In the genomic region with DNA sequence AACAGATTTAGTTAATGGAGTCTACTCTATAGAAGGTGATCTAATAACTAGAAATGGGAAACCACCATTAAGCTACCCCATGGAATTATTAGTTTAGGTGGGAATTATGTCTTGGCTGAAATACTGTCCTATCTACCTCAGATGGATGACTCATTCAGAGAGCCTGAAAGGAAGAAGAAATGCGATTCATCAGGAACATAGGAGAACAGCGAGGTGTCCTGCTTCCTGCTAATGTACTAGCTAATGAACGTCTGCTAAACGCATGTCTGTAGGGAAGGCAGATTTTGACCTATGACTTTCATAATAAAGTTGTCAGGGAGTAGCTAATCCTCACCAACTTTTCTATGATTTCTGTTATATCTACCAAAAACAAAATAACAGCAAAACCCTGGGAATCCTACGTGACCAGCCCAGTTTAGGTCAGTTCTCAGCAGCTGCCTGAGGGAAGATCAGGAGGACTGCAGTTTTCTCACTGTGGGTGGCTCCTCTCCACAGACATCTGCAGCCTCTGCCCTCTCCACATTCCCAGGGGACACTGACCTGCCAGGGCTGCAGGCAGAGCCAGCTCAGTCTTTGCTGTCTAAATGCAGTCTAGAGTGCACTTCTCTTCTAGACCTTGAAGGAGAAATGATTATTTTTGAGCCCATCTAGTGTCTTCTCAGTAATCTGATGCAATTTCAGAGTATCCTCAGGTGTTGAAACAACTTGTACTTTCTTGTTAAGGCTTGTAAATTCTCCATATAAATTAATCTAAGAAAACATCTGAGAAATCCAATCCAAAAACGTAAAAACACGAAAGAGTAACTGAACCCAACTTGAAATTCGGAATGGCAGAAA, we compare ENCODE assay signal across 1 cellular context.
A peak's percentile ranks its signal among the peaks of the same experiment; 100 is the strongest.
TF ChIP-seq lines count a peak whose summit lies in the region.

No MANE protein-coding gene starts in this region.

TF ChIP-seq in HepG2, 621 proteins besides CTCF, POLR2A, EP300 and RAD21:
- TF ChIP-seq, protein P1, sequence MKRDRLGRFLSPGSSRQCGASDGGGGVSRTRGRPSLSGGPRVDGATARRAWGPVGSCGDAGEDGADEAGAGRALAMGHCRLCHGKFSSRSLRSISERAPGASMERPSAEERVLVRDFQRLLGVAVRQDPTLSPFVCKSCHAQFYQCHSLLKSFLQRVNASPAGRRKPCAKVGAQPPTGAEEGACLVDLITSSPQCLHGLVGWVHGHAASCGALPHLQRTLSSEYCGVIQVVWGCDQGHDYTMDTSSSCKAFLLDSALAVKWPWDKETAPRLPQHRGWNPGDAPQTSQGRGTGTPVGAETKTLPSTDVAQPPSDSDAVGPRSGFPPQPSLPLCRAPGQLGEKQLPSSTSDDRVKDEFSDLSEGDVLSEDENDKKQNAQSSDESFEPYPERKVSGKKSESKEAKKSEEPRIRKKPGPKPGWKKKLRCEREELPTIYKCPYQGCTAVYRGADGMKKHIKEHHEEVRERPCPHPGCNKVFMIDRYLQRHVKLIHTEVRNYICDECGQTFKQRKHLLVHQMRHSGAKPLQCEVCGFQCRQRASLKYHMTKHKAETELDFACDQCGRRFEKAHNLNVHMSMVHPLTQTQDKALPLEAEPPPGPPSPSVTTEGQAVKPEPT (CRISPR knock-in tag; IDR thresholded peaks at IDR 0.05; ENCODE audit: low read depth), result 0 out of 2 replicates have a peak, but pooled peaks have one; percentile 18
- TF ChIP-seq GTF2F1 (IDR thresholded peaks at IDR 0.05; ENCODE audit: low read length) (0 out of 2 replicates have a peak, but pooled peaks have one; percentile 4), ZNF251 (CRISPR knock-in tag; IDR thresholded peaks at IDR 0.05) (no peak), SYNCRIP (IDR thresholded peaks at IDR 0.05; ENCODE audit: insufficient read depth, low read depth, low read length) (no peak), ELF3 (CRISPR knock-in tag; IDR thresholded peaks at IDR 0.05) (peak; percentile 67), MIER2 (CRISPR knock-in tag; IDR thresholded peaks at IDR 0.05) (0 out of 2 replicates have a peak, but pooled peaks have one; percentile 47), ZNF749 (CRISPR knock-in tag; IDR thresholded peaks at IDR 0.05; ENCODE audit: borderline replicate concordance) (peak; percentile 49; the same call in 1 of the 2 replicates), ZNF17 (CRISPR knock-in tag; IDR thresholded peaks at IDR 0.05) (peak; percentile 34; the same call in 1 of the 2 replicates), KDM3A (CRISPR knock-in tag; IDR thresholded peaks at IDR 0.05; ENCODE audit: low read depth) (peak; percentile 3; the same call in 1 of the 2 replicates), NR2F6 (IDR thresholded peaks at IDR 0.05) (no peak), NR2F6 (CRISPR knock-in tag; IDR thresholded peaks at IDR 0.05) (0 out of 2 replicates have a peak, but pooled peaks have one; percentile 22), KMT2A (CRISPR knock-in tag; IDR thresholded peaks at IDR 0.05) (peak; percentile 38; the same call in 1 of the 2 replicates), KLF11 (CRISPR knock-in tag; IDR thresholded peaks at IDR 0.05) (no peak), IRX3 (CRISPR knock-in tag; IDR thresholded peaks at IDR 0.05; ENCODE audit: borderline replicate concordance, low read depth) (no peak), ZFP36L1 (CRISPR knock-in tag; IDR thresholded peaks at IDR 0.05) (0 out of 2 replicates have a peak, but pooled peaks have one; percentile 23), ZNF724P (CRISPR knock-in tag; IDR thresholded peaks at IDR 0.05; ENCODE audit: borderline replicate concordance) (no peak), SP5 (CRISPR knock-in tag; IDR thresholded peaks at IDR 0.05; ENCODE audit: borderline replicate concordance, low read depth) (peak; percentile 5; the same call in 1 of the 2 replicates), ZFX (CRISPR knock-in tag; IDR thresholded peaks at IDR 0.05; ENCODE audit: low read depth) (peak; percentile 7; the same call in 1 of the 2 replicates), FOSL2 (CRISPR knock-in tag; IDR thresholded peaks at IDR 0.05) (peak; percentile 68), ZNF329 (CRISPR knock-in tag; IDR thresholded peaks at IDR 0.05; ENCODE audit: low read depth) (0 out of 2 replicates have a peak, but pooled peaks have one; percentile 27), POLR2G (IDR thresholded peaks at IDR 0.05; ENCODE audit: low read depth, low read length) (peak; percentile 70), FOXA3 (CRISPR knock-in tag; IDR thresholded peaks at IDR 0.05) (no peak), ZMAT3 (CRISPR knock-in tag; conservative IDR thresholded peaks at IDR 0.05) (no peak)
- TF ChIP-seq, protein P2, sequence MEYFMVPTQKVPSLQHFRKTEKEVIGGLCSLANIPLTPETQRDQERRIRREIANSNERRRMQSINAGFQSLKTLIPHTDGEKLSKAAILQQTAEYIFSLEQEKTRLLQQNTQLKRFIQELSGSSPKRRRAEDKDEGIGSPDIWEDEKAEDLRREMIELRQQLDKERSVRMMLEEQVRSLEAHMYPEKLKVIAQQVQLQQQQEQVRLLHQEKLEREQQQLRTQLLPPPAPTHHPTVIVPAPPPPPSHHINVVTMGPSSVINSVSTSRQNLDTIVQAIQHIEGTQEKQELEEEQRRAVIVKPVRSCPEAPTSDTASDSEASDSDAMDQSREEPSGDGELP (IDR thresholded peaks at IDR 0.05; ENCODE audit: borderline replicate concordance, low read depth), result peak; percentile 20; the same call in 1 of the 2 replicates
- TF ChIP-seq, protein P3, sequence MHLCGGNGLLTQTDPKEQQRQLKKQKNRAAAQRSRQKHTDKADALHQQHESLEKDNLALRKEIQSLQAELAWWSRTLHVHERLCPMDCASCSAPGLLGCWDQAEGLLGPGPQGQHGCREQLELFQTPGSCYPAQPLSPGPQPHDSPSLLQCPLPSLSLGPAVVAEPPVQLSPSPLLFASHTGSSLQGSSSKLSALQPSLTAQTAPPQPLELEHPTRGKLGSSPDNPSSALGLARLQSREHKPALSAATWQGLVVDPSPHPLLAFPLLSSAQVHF (CRISPR knock-in tag; IDR thresholded peaks at IDR 0.05), result no peak
- TF ChIP-seq, protein P4, sequence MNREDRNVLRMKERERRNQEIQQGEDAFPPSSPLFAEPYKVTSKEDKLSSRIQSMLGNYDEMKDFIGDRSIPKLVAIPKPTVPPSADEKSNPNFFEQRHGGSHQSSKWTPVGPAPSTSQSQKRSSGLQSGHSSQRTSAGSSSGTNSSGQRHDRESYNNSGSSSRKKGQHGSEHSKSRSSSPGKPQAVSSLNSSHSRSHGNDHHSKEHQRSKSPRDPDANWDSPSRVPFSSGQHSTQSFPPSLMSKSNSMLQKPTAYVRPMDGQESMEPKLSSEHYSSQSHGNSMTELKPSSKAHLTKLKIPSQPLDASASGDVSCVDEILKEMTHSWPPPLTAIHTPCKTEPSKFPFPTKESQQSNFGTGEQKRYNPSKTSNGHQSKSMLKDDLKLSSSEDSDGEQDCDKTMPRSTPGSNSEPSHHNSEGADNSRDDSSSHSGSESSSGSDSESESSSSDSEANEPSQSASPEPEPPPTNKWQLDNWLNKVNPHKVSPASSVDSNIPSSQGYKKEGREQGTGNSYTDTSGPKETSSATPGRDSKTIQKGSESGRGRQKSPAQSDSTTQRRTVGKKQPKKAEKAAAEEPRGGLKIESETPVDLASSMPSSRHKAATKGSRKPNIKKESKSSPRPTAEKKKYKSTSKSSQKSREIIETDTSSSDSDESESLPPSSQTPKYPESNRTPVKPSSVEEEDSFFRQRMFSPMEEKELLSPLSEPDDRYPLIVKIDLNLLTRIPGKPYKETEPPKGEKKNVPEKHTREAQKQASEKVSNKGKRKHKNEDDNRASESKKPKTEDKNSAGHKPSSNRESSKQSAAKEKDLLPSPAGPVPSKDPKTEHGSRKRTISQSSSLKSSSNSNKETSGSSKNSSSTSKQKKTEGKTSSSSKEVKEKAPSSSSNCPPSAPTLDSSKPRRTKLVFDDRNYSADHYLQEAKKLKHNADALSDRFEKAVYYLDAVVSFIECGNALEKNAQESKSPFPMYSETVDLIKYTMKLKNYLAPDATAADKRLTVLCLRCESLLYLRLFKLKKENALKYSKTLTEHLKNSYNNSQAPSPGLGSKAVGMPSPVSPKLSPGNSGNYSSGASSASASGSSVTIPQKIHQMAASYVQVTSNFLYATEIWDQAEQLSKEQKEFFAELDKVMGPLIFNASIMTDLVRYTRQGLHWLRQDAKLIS (CRISPR knock-in tag; IDR thresholded peaks at IDR 0.05), result peak; percentile 19; the same call in 1 of the 2 replicates
